1 cellular context compared by ENCODE assay signal in genomic region chr11:101929516-101929915, GRCh38.
A peak's percentile ranks its signal among the peaks of the same experiment; 100 is the strongest.
TF ChIP-seq lines count a peak whose summit lies in the region.

No MANE protein-coding gene starts in this region.

TF ChIP-seq in HepG2, 621 proteins besides CTCF, POLR2A, EP300 and RAD21:
- TF ChIP-seq DR1 (CRISPR knock-in tag; IDR thresholded peaks at IDR 0.05) (no peak), SMC3 (IDR thresholded peaks at IDR 0.05; ENCODE audit: low read length) (peak; percentile 73; the same call in 1 of the 2 replicates), STAG1 (CRISPR knock-in tag; IDR thresholded peaks at IDR 0.05) (peak; percentile 70), SOX6 (IDR thresholded peaks at IDR 0.05) (no peak), SOX6 (CRISPR knock-in tag; IDR thresholded peaks at IDR 0.05) (0 out of 2 replicates have a peak, but pooled peaks have one; percentile 24), FOXO1 (CRISPR knock-in tag; IDR thresholded peaks at IDR 0.05) (no peak), MIXL1 (CRISPR knock-in tag; IDR thresholded peaks at IDR 0.05) (no peak), ZMYM4 (CRISPR knock-in tag; IDR thresholded peaks at IDR 0.05) (peak; percentile 16; the same call in 1 of the 2 replicates)
- TF ChIP-seq, protein P1, sequence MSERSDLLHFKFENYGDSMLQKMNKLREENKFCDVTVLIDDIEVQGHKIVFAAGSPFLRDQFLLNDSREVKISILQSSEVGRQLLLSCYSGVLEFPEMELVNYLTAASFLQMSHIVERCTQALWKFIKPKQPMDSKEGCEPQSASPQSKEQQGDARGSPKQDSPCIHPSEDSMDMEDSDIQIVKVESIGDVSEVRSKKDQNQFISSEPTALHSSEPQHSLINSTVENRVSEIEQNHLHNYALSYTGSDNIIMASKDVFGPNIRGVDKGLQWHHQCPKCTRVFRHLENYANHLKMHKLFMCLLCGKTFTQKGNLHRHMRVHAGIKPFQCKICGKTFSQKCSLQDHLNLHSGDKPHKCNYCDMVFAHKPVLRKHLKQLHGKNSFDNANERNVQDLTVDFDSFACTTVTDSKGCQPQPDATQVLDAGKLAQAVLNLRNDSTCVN (CRISPR knock-in tag; IDR thresholded peaks at IDR 0.05; ENCODE audit: borderline replicate concordance), result no peak
